In the genomic region with DNA sequence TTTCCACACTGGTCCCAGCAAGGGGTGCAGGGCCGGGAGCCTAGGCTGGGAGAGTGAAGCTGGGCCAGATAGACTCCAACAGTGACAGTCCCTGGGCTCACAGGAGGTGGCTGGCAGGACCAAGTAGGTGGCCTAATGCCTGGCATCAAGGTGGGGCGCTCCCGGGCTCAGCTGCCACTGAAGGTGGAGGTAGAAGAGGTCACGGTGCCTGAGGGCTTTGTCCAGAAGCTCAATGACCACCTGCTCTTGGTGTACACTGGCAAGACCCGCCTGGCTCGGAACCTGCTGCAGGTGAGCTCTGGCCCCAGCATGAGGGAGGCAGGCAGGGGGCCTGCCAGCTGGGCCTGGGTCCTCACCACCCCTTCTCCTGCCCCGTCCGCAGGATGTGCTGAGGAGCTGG, we compare ENCODE assay signal across 1 cellular context.
TF ChIP-seq lines count a peak whose summit lies in the region.

No MANE protein-coding gene starts in this region.

TF ChIP-seq in WTC11, 78 proteins besides CTCF, POLR2A, EP300 and RAD21 (continued from another document):
- TF ChIP-seq, protein P1, sequence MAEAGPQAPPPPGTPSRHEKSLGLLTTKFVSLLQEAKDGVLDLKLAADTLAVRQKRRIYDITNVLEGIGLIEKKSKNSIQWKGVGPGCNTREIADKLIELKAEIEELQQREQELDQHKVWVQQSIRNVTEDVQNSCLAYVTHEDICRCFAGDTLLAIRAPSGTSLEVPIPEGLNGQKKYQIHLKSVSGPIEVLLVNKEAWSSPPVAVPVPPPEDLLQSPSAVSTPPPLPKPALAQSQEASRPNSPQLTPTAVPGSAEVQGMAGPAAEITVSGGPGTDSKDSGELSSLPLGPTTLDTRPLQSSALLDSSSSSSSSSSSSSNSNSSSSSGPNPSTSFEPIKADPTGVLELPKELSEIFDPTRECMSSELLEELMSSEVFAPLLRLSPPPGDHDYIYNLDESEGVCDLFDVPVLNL (CRISPR knock-in tag; IDR thresholded peaks at IDR 0.05; ENCODE audit: borderline replicate concordance, low read depth), result 0 out of 2 replicates have a peak, but pooled peaks have one; percentile 22
TF ChIP-seq in WTC11: peak in this region for 1.
